ENCODE assay signal across 20 cellular contexts in genomic region chr7:156027821-156028220, GRCh38.
DNase-seq lines count a peak whose midpoint lies in the region; ATAC-seq and TF ChIP-seq lines count a peak whose summit lies in the region.
"Had no signal": no experiment of that assay in that cellular context is flagged by ENCODE, and none has a peak within 500 bp of the region (broad histone marks: within the 10 kb centered on the region; RNA-seq: fewer than 3 reads in every experiment).

No MANE protein-coding gene starts in this region.

- H3K4me3 ChIP-seq in BLaER1, result no peak overlapping the region
- peak overlapping the region; percentile 32 for H3K4me3 ChIP-seq in endodermal cell (ENCODE audit: low read length)
- H3K4me3 ChIP-seq in neural progenitor cell, result no peak overlapping the region
- H3K4me3 ChIP-seq in BE2C (ENCODE audit: low read depth, low read length), result no peak overlapping the region
- H3K4me3 ChIP-seq: GM23338 had no signal

- TF ChIP-seq CTCF in endodermal cell (conservative IDR thresholded peaks at IDR 0.05) (no peak), neural progenitor cell (IDR thresholded peaks at IDR 0.05) (no peak), BE2C (IDR thresholded peaks at IDR 0.05; ENCODE audit: low read depth, low read length) (no peak)

- intact Hi-C loops in activated CD4-positive, alpha-beta memory T cell treated with anti-CD3 and anti-CD28 coated beads for 36 hours (cut with micrococcal nuclease), result no loop called here

- WGBS in endodermal cell (ENCODE audit: insufficient coverage in 1 of 2, insufficient read length in 1 of 2), 2 experiments, result 97 to 100% methylated on average over 5 to 6 of the region's 6 CpGs

- no peaks in the 10 kb centered on the region for H3K36me3 Mint-ChIP-seq in activated CD4-positive, alpha-beta memory T cell treated with anti-CD3 and anti-CD28 coated beads, Interleukin-2, amount 10 ng/mL, durations not matched to agents 7 days and 5 days (ENCODE audit: low read depth)
- H3K36me3 Mint-ChIP-seq in activated CD4-positive, alpha-beta memory T cell treated with anti-CD3 and anti-CD28 coated beads for 36 hours, result no peaks in the 10 kb centered on the region
- H3K36me3 Mint-ChIP-seq in endodermal cell (ENCODE audit: low read depth) (no peaks in the 10 kb centered on the region), neural progenitor cell (no peaks in the 10 kb centered on the region)
- H3K36me3 Mint-ChIP-seq: CD4-positive, CD25-positive, alpha-beta regulatory T cell; CD8-positive, alpha-beta T cell had no signal

- H4K20me1 ChIP-seq in BLaER1 (no peaks in the 10 kb centered on the region), neural progenitor cell (ENCODE audit: low read depth) (no peaks in the 10 kb centered on the region)

- H3K9me3 ChIP-seq in BLaER1 (peaks cover 7% of the 10 kb centered on the region; the same call in 1 of the 2 replicates), endodermal cell (ENCODE audit: control insufficient read depth, low read length) (peaks cover under 1% of the 10 kb centered on the region), neural progenitor cell (ENCODE audit: low read depth) (no peaks in the 10 kb centered on the region), BE2C (no peaks in the 10 kb centered on the region)
- H3K9me3 ChIP-seq: Caco-2 had no signal

- CTCF ChIA-PET in activated CD4-positive, alpha-beta memory T cell treated with anti-CD3 and anti-CD28 coated beads, Interleukin-2, amount 10 ng/mL, durations not matched to agents 7 days and 5 days (lab: Charles Lee), result no interaction called here
- CTCF ChIA-PET in activated CD4-positive, alpha-beta memory T cell treated with anti-CD3 and anti-CD28 coated beads for 36 hours (lab: Charles Lee), result no interaction called here

- no peaks in the 10 kb centered on the region for H3K36me3 ChIP-seq in BLaER1
- no peaks in the 10 kb centered on the region for H3K36me3 ChIP-seq in endodermal cell (ENCODE audit: control insufficient read depth, insufficient read depth, low read length)
- no peaks in the 10 kb centered on the region for H3K36me3 ChIP-seq in neural progenitor cell
- no peaks in the 10 kb centered on the region for H3K36me3 ChIP-seq in BE2C

- H3K4me2 ChIP-seq in BLaER1 (peak overlapping the region; percentile 78), neural progenitor cell (peak overlapping the region; percentile 54)
- H3K4me2 ChIP-seq: GM23338 had no signal

- H3K27me3 Mint-ChIP-seq in activated CD4-positive, alpha-beta memory T cell treated with anti-CD3 and anti-CD28 coated beads, Interleukin-2, amount 10 ng/mL, durations not matched to agents 7 days and 5 days, result no peaks in the 10 kb centered on the region
- peaks cover 3% of the 10 kb centered on the region for H3K27me3 Mint-ChIP-seq in activated CD4-positive, alpha-beta memory T cell treated with anti-CD3 and anti-CD28 coated beads for 36 hours
- H3K27me3 Mint-ChIP-seq in endodermal cell (ENCODE audit: insufficient read depth) (no peaks in the 10 kb centered on the region), neural progenitor cell (ENCODE audit: insufficient read depth, low read depth) (peaks cover 5% of the 10 kb centered on the region)
- H3K27me3 Mint-ChIP-seq: B cell; CD4-positive, CD25-positive, alpha-beta regulatory T cell had no signal

- H3K9ac ChIP-seq in BLaER1 (no peak overlapping the region), endodermal cell (ENCODE audit: extremely low read depth, low read length, poor library complexity, severe bottlenecking) (no peak overlapping the region), neural progenitor cell (no peak overlapping the region)

- H3F3A ChIP-seq in neural progenitor cell (ENCODE audit: low read depth), result peaks cover 14% of the 10 kb centered on the region

- ATAC-seq in GM18907 (IDR thresholded peaks at IDR 0.05; ENCODE audit: unreplicated experiment), result no peak
- ATAC-seq in GM18502 (IDR thresholded peaks at IDR 0.05; ENCODE audit: poor library complexity, unreplicated experiment), result no peak
- ATAC-seq: CD8-positive, alpha-beta T cell; HCT116 had no signal

- POLR2A ChIA-PET in activated CD4-positive, alpha-beta memory T cell treated with anti-CD3 and anti-CD28 coated beads, Interleukin-2, amount 10 ng/mL, durations not matched to agents 7 days and 5 days (lab: Charles Lee), result no interaction called here
- POLR2A ChIA-PET in activated CD4-positive, alpha-beta memory T cell treated with anti-CD3 and anti-CD28 coated beads for 36 hours (lab: Charles Lee), result no interaction called here

- H3K27me3 ChIP-seq in BLaER1, result no peaks in the 10 kb centered on the region
- H3K27me3 ChIP-seq in endodermal cell (ENCODE audit: control insufficient read depth, insufficient read depth, low read length, poor library complexity, severe bottlenecking), result no peaks in the 10 kb centered on the region
- H3K27me3 ChIP-seq in neural progenitor cell, result no peaks in the 10 kb centered on the region
- H3K27me3 ChIP-seq in BE2C, result peaks cover 15% of the 10 kb centered on the region

- no peak overlapping the region for H3K27ac Mint-ChIP-seq in activated CD4-positive, alpha-beta memory T cell treated with anti-CD3 and anti-CD28 coated beads, Interleukin-2, amount 10 ng/mL, durations not matched to agents 7 days and 5 days
- H3K27ac Mint-ChIP-seq in activated CD4-positive, alpha-beta memory T cell treated with anti-CD3 and anti-CD28 coated beads for 36 hours, result no peak overlapping the region
- no peak overlapping the region for H3K27ac Mint-ChIP-seq in endodermal cell
- H3K27ac Mint-ChIP-seq in neural progenitor cell, result no peak overlapping the region
- H3K27ac Mint-ChIP-seq: B cell; CD4-positive, CD25-positive, alpha-beta regulatory T cell; CD8-positive, alpha-beta T cell; GM23338; H9; HFFc6 had no signal

- no peak overlapping the region for H3K27ac ChIP-seq in BLaER1
- H3K27ac ChIP-seq in endodermal cell (ENCODE audit: low read depth, low read length), result no peak overlapping the region
- H3K27ac ChIP-seq in neural progenitor cell, result peak overlapping the region; percentile 49
- H3K27ac ChIP-seq: 22Rv1, C4-2B had no signal

- no peaks in the 10 kb centered on the region for H3K79me2 ChIP-seq in neural progenitor cell (ENCODE audit: low read depth)

- no peak overlapping the region for H3K4me3 Mint-ChIP-seq in activated CD4-positive, alpha-beta memory T cell treated with anti-CD3 and anti-CD28 coated beads, Interleukin-2, amount 10 ng/mL, durations not matched to agents 7 days and 5 days
- no peak overlapping the region for H3K4me3 Mint-ChIP-seq in activated CD4-positive, alpha-beta memory T cell treated with anti-CD3 and anti-CD28 coated beads for 36 hours
- H3K4me3 Mint-ChIP-seq in endodermal cell (no peak overlapping the region), neural progenitor cell (no peak overlapping the region)
- H3K4me3 Mint-ChIP-seq: B cell; CD4-positive, CD25-positive, alpha-beta regulatory T cell; CD8-positive, alpha-beta T cell; GM23338; H9; HFFc6 had no signal

- no peaks in the 10 kb centered on the region for H3K9me3 Mint-ChIP-seq in activated CD4-positive, alpha-beta memory T cell treated with anti-CD3 and anti-CD28 coated beads, Interleukin-2, amount 10 ng/mL, durations not matched to agents 7 days and 5 days
- peaks cover under 1% of the 10 kb centered on the region for H3K9me3 Mint-ChIP-seq in activated CD4-positive, alpha-beta memory T cell treated with anti-CD3 and anti-CD28 coated beads for 36 hours
- peaks cover under 1% of the 10 kb centered on the region for H3K9me3 Mint-ChIP-seq in endodermal cell
- peaks cover 7% of the 10 kb centered on the region for H3K9me3 Mint-ChIP-seq in neural progenitor cell
- H3K9me3 Mint-ChIP-seq: CD4-positive, CD25-positive, alpha-beta regulatory T cell had no signal

- peak; percentile 5 for DNase-seq in activated CD4-positive, alpha-beta memory T cell treated with anti-CD3 and anti-CD28 coated beads, Interleukin-2, amount 10 ng/mL, durations not matched to agents 7 days and 5 days
- DNase-seq in activated CD4-positive, alpha-beta memory T cell treated with anti-CD3 and anti-CD28 coated beads for 36 hours, result no peak
- DNase-seq in endodermal cell (peak; percentile 20), neural progenitor cell (ENCODE audit: low spot score) (no peak), BE2C (no peak)
- DNase-seq: Caco-2; CD4-positive, CD25-positive, alpha-beta regulatory T cell; DMS153; DND-41; H9; HFFc6 had no signal

- H3K4me1 ChIP-seq in BLaER1 (peaks cover 39% of the 10 kb centered on the region), endodermal cell (ENCODE audit: control insufficient read depth, insufficient read depth, low read length) (peaks cover 7% of the 10 kb centered on the region), neural progenitor cell (peaks cover 44% of the 10 kb centered on the region), BE2C (no peaks in the 10 kb centered on the region)

- H2AFZ ChIP-seq in neural progenitor cell (replicated peaks), result no peak overlapping the region
- H2AFZ ChIP-seq: GM23338 had no signal

- H3K4me1 Mint-ChIP-seq in activated CD4-positive, alpha-beta memory T cell treated with anti-CD3 and anti-CD28 coated beads, Interleukin-2, amount 10 ng/mL, durations not matched to agents 7 days and 5 days, result no peaks in the 10 kb centered on the region
- no peaks in the 10 kb centered on the region for H3K4me1 Mint-ChIP-seq in activated CD4-positive, alpha-beta memory T cell treated with anti-CD3 and anti-CD28 coated beads for 36 hours (ENCODE audit: low read depth)
- H3K4me1 Mint-ChIP-seq in endodermal cell (peaks cover 14% of the 10 kb centered on the region), neural progenitor cell (peaks cover 29% of the 10 kb centered on the region)
- H3K4me1 Mint-ChIP-seq: B cell; CD4-positive, CD25-positive, alpha-beta regulatory T cell; GM23338 had no signal

Comparison
In these comparisons a context has a peak if more than half of its experiments do, and no peak if none do; other contexts are left out.
1. DNase-seq: peak in activated CD4-positive, alpha-beta memory T cell treated with anti-CD3 and anti-CD28 coated beads, Interleukin-2, amount 10 ng/mL, durations not matched to agents 7 days and 5 days (single experiment) and endodermal cell (single experiment); none in activated CD4-positive, alpha-beta memory T cell treated with anti-CD3 and anti-CD28 coated beads for 36 hours (single experiment), neural progenitor cell (single experiment) and BE2C (single experiment).